8 cellular contexts compared by ENCODE assay signal in genomic region chr15:74776851-74777768, GRCh38. TPM values are rescaled to one million over a fixed set of nuclear protein-coding genes. Genes with fewer than 3 reads are reported as not detected.
A peak's percentile ranks its signal among the peaks of the same experiment; 100 is the strongest.
DNase-seq lines count a peak whose midpoint lies in the region; ATAC-seq and TF ChIP-seq lines count a peak whose summit lies in the region.

No MANE protein-coding gene starts in this region.

- ATAC-seq in GM18868 (IDR thresholded peaks at IDR 0.05; ENCODE audit: unreplicated experiment) (peak; percentile 33), HG03571 (IDR thresholded peaks at IDR 0.05; ENCODE audit: unreplicated experiment) (peak; percentile 40)
- ATAC-seq in activated CD4-positive, CD25-positive, alpha-beta regulatory T cell treated with anti-CD3 and anti-CD28 coated beads, Interleukin-2, amount 50 U/mL, for 24 hours: peak; percentile 27 to 34

- H3K27me3 Mint-ChIP-seq in endothelial cell (ENCODE audit: unreplicated experiment): peaks cover 12% of the 10 kb centered on the region
- no peaks in the 10 kb centered on the region for H3K27me3 Mint-ChIP-seq in MCF 10A (ENCODE audit: insufficient read depth, unreplicated experiment)

- H3K27ac Mint-ChIP-seq in endothelial cell (ENCODE audit: unreplicated experiment): peak overlapping the region; percentile 57
- H3K27ac Mint-ChIP-seq in MCF 10A (ENCODE audit: low read depth, unreplicated experiment): no peak overlapping the region

- H3K9me3 Mint-ChIP-seq in endothelial cell (ENCODE audit: unreplicated experiment) (no peaks in the 10 kb centered on the region), MCF 10A (ENCODE audit: unreplicated experiment) (no peaks in the 10 kb centered on the region)

- CTCF ChIA-PET in MCF 10A (lab: Yijun Ruan, JAX): interaction anchor here (0.5 to 26.4 kb wide), 11 partner anchors 7 to 187 kb away, joined by 3 to 632 read pairs (median 5); no protein-coding TSS in a partner anchor

- DNase-seq in endothelial cell (ENCODE audit: low spot score) (peak; percentile 41), NCI-H2081 (lab: John Stamatoyannopoulos, UW) (no peak), epidermal melanocyte (ENCODE audit: insufficient read length, low spot score) (no peak), MCF 10A (ENCODE audit: unreplicated experiment) (no peak)
- peak; percentile 55 for DNase-seq in stimulated activated CD4-positive, alpha-beta T cell treated with anti-CD3 and anti-CD28 coated beads, Interleukin-4, amount 100 ng/mL, for 1 hour

- intact Hi-C loops in MCF 10A (cut with micrococcal nuclease): no loop called here

- POLR2A ChIA-PET in MCF 10A (lab: Yijun Ruan, JAX): interaction anchor here (0.7 to 2.3 kb wide), 3 partner anchors 8 to 182 kb away, joined by 3 to 9 read pairs (median 3); no protein-coding TSS in a partner anchor

- TF ChIP-seq CTCF in endothelial cell (IDR thresholded peaks at IDR 0.05; ENCODE audit: unreplicated experiment) (no peak), MCF 10A (IDR thresholded peaks at IDR 0.05; ENCODE audit: unreplicated experiment) (no peak)

- H3K4me3 Mint-ChIP-seq in endothelial cell (ENCODE audit: unreplicated experiment) (no peak overlapping the region), MCF 10A (ENCODE audit: unreplicated experiment) (no peak overlapping the region)

- peaks cover 55% of the 10 kb centered on the region for H3K4me1 Mint-ChIP-seq in endothelial cell (ENCODE audit: unreplicated experiment)
- peaks cover 8% of the 10 kb centered on the region for H3K4me1 Mint-ChIP-seq in MCF 10A (ENCODE audit: insufficient read depth, unreplicated experiment)

- H3K36me3 Mint-ChIP-seq in endothelial cell (ENCODE audit: low read depth, unreplicated experiment) (no peaks in the 10 kb centered on the region), MCF 10A (ENCODE audit: insufficient read depth, unreplicated experiment) (no peaks in the 10 kb centered on the region)

- no TSS peak for BruUV-seq in MCF 10A (replicated peaks; lab: Mats Ljungman, UMichigan)

RNA-seq across cellular contexts. Expression of gene CSK, which starts 4.8 kb away (rescaled TPM):
- total RNA-seq in endothelial cell (ENCODE audit: unreplicated experiment) (100 TPM), MCF 10A (2022) (50.4 and 65.3 TPM in 2 replicates)

RNA-seq across cellular contexts. Expression of gene CYP1A2, which starts 28.5 kb away (rescaled TPM):
- total RNA-seq in endothelial cell (ENCODE audit: unreplicated experiment): not detected
- total RNA-seq in MCF 10A (2022): not detected in 2 replicates

RNA-seq across cellular contexts. Expression of gene LMAN1L, which starts 35.5 kb away (rescaled TPM):
- total RNA-seq in endothelial cell (ENCODE audit: unreplicated experiment): not detected
- total RNA-seq in MCF 10A (2022): 0.23 TPM in 1 of 2 replicates, not detected in the other

RNA-seq across cellular contexts. Expression of gene CPLX3, which starts 49.3 kb away (rescaled TPM):
- total RNA-seq in endothelial cell (ENCODE audit: unreplicated experiment) (not detected), MCF 10A (2022) (not detected in 2 replicates)

RNA-seq across cellular contexts. Expression of gene CYP1A1, which starts 51.8 kb away (rescaled TPM):
- total RNA-seq in endothelial cell (ENCODE audit: unreplicated experiment) (7.0 TPM), MCF 10A (2022) (not detected in 2 replicates)

Comparison
In these comparisons a context has a peak if more than half of its experiments do, and no peak if none do; other contexts are left out.
1. DNase-seq: peak in endothelial cell (single experiment) and stimulated activated CD4-positive, alpha-beta T cell treated with anti-CD3 and anti-CD28 coated beads, Interleukin-4, amount 100 ng/mL, for 1 hour (single experiment); none in NCI-H2081 (0 of 2), epidermal melanocyte (single experiment) and MCF 10A (single experiment).
2. Peak in every context shown above with its lines, with median percentiles within 50 percentile points of each other: ATAC-seq.